In genomic region chr4:8536467-8536866, GRCh38 we compare ENCODE assay signal across 1 cellular context.
TF ChIP-seq lines count a peak whose summit lies in the region.

No MANE protein-coding gene starts in this region.

TF ChIP-seq in H1, 55 proteins besides CTCF, POLR2A, EP300 and RAD21:
- no peak for TF ChIP-seq HDAC6 (IDR thresholded peaks at IDR 0.05; ENCODE audit: low read depth, low read length)
- TF ChIP-seq PHF8 (conservative IDR thresholded peaks at IDR 0.05; ENCODE audit: low read depth, low read length) = no peak
- TF ChIP-seq EGR1 (IDR thresholded peaks at IDR 0.05; ENCODE audit: borderline replicate concordance, low read depth, low read length) = no peak
- no peak for TF ChIP-seq BRCA1 (IDR thresholded peaks at IDR 0.05; ENCODE audit: low read depth, low read length)
- TF ChIP-seq SP4 (IDR thresholded peaks at IDR 0.05; ENCODE audit: low read length) = no peak
- TF ChIP-seq TCF12 (IDR thresholded peaks at IDR 0.05; ENCODE audit: low read depth, low read length) = no peak
- no peak for TF ChIP-seq SUZ12 (IDR thresholded peaks at IDR 0.05; ENCODE audit: low read length)
- no peak for TF ChIP-seq POU5F1 (IDR thresholded peaks at IDR 0.05; ENCODE audit: low read depth, low read length)
- TF ChIP-seq TEAD4 (IDR thresholded peaks at IDR 0.05; ENCODE audit: low read depth, low read length) = no peak
- TF ChIP-seq, protein P1, sequence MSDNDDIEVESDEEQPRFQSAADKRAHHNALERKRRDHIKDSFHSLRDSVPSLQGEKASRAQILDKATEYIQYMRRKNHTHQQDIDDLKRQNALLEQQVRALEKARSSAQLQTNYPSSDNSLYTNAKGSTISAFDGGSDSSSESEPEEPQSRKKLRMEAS (IDR thresholded peaks at IDR 0.05) = no peak
- no peak for TF ChIP-seq SIRT6 (IDR thresholded peaks at IDR 0.05; ENCODE audit: low read length)
- TF ChIP-seq USF2 (IDR thresholded peaks at IDR 0.05; ENCODE audit: low read length) = no peak
